In the genomic region with DNA sequence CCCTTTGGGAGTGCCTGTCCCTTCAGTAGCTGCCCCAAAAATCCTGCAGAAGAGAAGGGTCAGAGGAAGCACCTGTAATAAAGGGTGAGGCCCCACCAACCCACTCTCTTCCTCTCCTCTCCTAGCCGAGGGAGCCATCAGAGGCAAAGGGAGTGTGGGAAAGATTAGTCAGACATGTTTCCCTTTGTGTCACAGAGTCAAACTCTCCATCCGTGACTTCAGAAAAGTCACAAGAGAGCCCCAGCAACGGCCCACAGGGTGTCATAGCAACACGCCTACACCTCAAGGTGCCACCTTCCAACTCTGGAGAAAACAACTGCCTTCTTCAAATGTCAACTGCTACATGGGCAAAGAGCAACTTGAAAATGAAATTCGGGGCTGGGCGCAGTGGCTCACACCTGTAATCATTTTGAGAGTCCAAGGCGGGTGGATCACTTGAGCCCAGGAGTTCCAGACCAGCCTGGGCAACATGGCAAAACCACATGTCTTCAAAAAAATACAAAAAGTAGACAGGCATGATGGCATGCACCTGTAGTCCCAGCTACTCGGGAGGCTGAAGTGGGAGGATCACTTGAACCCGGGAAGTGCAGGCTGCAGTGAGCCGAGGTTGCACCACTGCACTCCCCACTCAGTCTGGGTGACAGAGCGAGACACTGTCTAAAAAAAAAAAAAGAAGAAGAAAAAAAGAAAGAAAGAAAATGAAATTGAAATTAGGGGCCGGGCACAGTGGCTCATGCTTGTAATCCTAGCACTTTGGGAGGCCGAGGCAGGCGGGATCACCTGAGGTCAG, we compare ENCODE assay signal across 9 cellular contexts. TPM values are rescaled to one million over a fixed set of nuclear protein-coding genes. Genes with fewer than 3 reads are reported as not detected.
DNase-seq lines count a peak whose midpoint lies in the region; ATAC-seq and TF ChIP-seq lines count a peak whose summit lies in the region.
"Had no signal": no experiment of that assay in that cellular context is flagged by ENCODE, and none has a peak within 500 bp of the region (broad histone marks: within the 10 kb centered on the region; RNA-seq: fewer than 3 reads in every experiment).

No MANE protein-coding gene starts in this region.

- H3K9me3 ChIP-seq in esophagus muscularis mucosa, result no peaks in the 10 kb centered on the region
- no peaks in the 10 kb centered on the region for H3K9me3 ChIP-seq in testis

- H3K27ac ChIP-seq in esophagus muscularis mucosa (replicated peaks in 1 of 4) (no peak overlapping the region), testis (no peak overlapping the region)
- H3K27ac ChIP-seq: KMS-11 had no signal

- H3K4me1 Mint-ChIP-seq in stimulated activated naive CD8-positive, alpha-beta T cell treated with anti-CD3 and anti-CD28 coated beads, Interleukin-15, Interleukin-2, amounts not matched to agents 100 ng/mL and 50 ng/mL, for 24 hours (ENCODE audit: low read depth), result peaks cover 79% of the 10 kb centered on the region

- no peaks in the 10 kb centered on the region for H3K27me3 Mint-ChIP-seq in stimulated activated naive CD8-positive, alpha-beta T cell treated with anti-CD3 and anti-CD28 coated beads, Interleukin-15, Interleukin-2, amounts not matched to agents 100 ng/mL and 50 ng/mL, for 24 hours

- H3K27me3 ChIP-seq in esophagus muscularis mucosa, result no peaks in the 10 kb centered on the region
- no peaks in the 10 kb centered on the region for H3K27me3 ChIP-seq in testis

- no peak for TF ChIP-seq EP300 in esophagus muscularis mucosa (IDR thresholded peaks at IDR 0.05)

- peak; percentile 91 to 94 for DNase-seq in activated CD4-positive, alpha-beta T cell treated with anti-CD3 and anti-CD28 coated beads, Interleukin-2, amount 50 U/mL, for 4 hours
- DNase-seq in left kidney (ENCODE audit: low read depth, low spot score) (peak; percentile 37), esophagus muscularis mucosa (ENCODE audit: extremely low spot score) (no peak), testis (no peak), NCI-H187 treated with DMSO at 0.1 percent for 48 hours (lab: John Stamatoyannopoulos, UW) (no peak)

- H3K4me3 ChIP-seq in esophagus muscularis mucosa (no peak overlapping the region), testis (no peak overlapping the region)

- peak overlapping the region; percentile 98 for H3K27ac Mint-ChIP-seq in stimulated activated naive CD8-positive, alpha-beta T cell treated with anti-CD3 and anti-CD28 coated beads, Interleukin-15, Interleukin-2, amounts not matched to agents 100 ng/mL and 50 ng/mL, for 24 hours

- H3K4me1 ChIP-seq in esophagus muscularis mucosa (peaks cover 13 to 34% (median 29%) of the 10 kb centered on the region in 4 donors), testis (peaks cover 9% of the 10 kb centered on the region)

- H3K9me3 Mint-ChIP-seq in stimulated activated naive CD8-positive, alpha-beta T cell treated with anti-CD3 and anti-CD28 coated beads, Interleukin-15, Interleukin-2, amounts not matched to agents 100 ng/mL and 50 ng/mL, for 24 hours, result no peaks in the 10 kb centered on the region

- no peak for TF ChIP-seq POLR2A in esophagus muscularis mucosa (IDR thresholded peaks at IDR 0.05; ENCODE audit: low read depth)
- TF ChIP-seq POLR2A in testis (IDR thresholded peaks at IDR 0.05), result no peak

- TF ChIP-seq CTCF in esophagus muscularis mucosa (IDR thresholded peaks at IDR 0.05) (no peak), testis (IDR thresholded peaks at IDR 0.05) (no peak)

- intact Hi-C loops in esophagus muscularis mucosa (cut with DNase I) (no loop called here), testis (cut with DNase I; ENCODE audit: low total_unique reads) (no loop called here)

- no peaks in the 10 kb centered on the region for H3K36me3 ChIP-seq in esophagus muscularis mucosa
- no peaks in the 10 kb centered on the region for H3K36me3 ChIP-seq in testis (ENCODE audit: low read depth, missing control alignments)

- ATAC-seq in GM18907 (IDR thresholded peaks at IDR 0.05; ENCODE audit: unreplicated experiment) (peak; percentile 67), HG03064 (IDR thresholded peaks at IDR 0.05; ENCODE audit: low read depth, unreplicated experiment) (peak; percentile 57)

- peak overlapping the region; percentile 79 for H3K4me3 Mint-ChIP-seq in stimulated activated naive CD8-positive, alpha-beta T cell treated with anti-CD3 and anti-CD28 coated beads, Interleukin-15, Interleukin-2, amounts not matched to agents 100 ng/mL and 50 ng/mL, for 24 hours

- 76% methylated on average over 14 of the region's 14 CpGs for WGBS in esophagus muscularis mucosa
- 89% methylated on average over 14 of the region's 14 CpGs for WGBS in testis, 2 donors

- no peaks in the 10 kb centered on the region for H3K36me3 Mint-ChIP-seq in stimulated activated naive CD8-positive, alpha-beta T cell treated with anti-CD3 and anti-CD28 coated beads, Interleukin-15, Interleukin-2, amounts not matched to agents 100 ng/mL and 50 ng/mL, for 24 hours (ENCODE audit: low read depth)

RNA-seq across cellular contexts. Expression of a gene that starts 17.7 kb away (rescaled TPM):
- total RNA-seq in esophagus muscularis mucosa (under 1 TPM in 1 of 4 donors, not detected in 3; 0.66 TPM), testis (under 1 TPM in 1 of 2 donors, not detected in 1; 0.74 TPM)
- polyA plus RNA-seq in testis (ENCODE audit: insufficient read depth, low read depth, low replicate concordance), result 3.7 TPM

RNA-seq across cellular contexts. Expression of a gene that starts 24.8 kb away (rescaled TPM):
- total RNA-seq in esophagus muscularis mucosa, result 10 to 100 TPM; 12.4 to 25.8 (median 22.5) TPM
- 10 to 100 TPM; 18.4 to 29.8 TPM for total RNA-seq in testis
- 20.1 TPM for polyA plus RNA-seq in testis (ENCODE audit: insufficient read depth, low read depth, low replicate concordance)

RNA-seq across cellular contexts. Expression of a gene that starts 43.1 kb away (rescaled TPM):
- 100 to 1,000 TPM; 117 to 144 (median 137) TPM for total RNA-seq in esophagus muscularis mucosa
- total RNA-seq in testis, result 100 to 1,000 TPM in 1 of 2 donors, 10 to 100 TPM in 1; 81.3 to 112 TPM
- polyA plus RNA-seq in testis (ENCODE audit: insufficient read depth, low read depth, low replicate concordance), result 36.6 TPM

RNA-seq across cellular contexts. Expression of a gene that starts 43.4 kb away (rescaled TPM):
- total RNA-seq in esophagus muscularis mucosa, result 1 to 10 TPM; 4.5 to 8.7 (median 6.7) TPM
- total RNA-seq in testis, result 10 to 100 TPM; 15.0 to 18.3 TPM
- 12.7 TPM for polyA plus RNA-seq in testis (ENCODE audit: insufficient read depth, low read depth, low replicate concordance)

RNA-seq across cellular contexts. Expression of a gene that starts 51.7 kb away (rescaled TPM):
- total RNA-seq in esophagus muscularis mucosa, result 1 to 10 TPM in 3 of 4 donors, under 1 TPM in 1; 0.83 to 3.3 (median 1.8) TPM
- 10 to 100 TPM; 22.7 to 43.1 TPM for total RNA-seq in testis
- 14.6 TPM for polyA plus RNA-seq in testis (ENCODE audit: insufficient read depth, low read depth, low replicate concordance)

Comparison
In these comparisons a context has a peak if more than half of its experiments do, and no peak if none do; other contexts are left out.
1. DNase-seq: peak in activated CD4-positive, alpha-beta T cell treated with anti-CD3 and anti-CD28 coated beads, Interleukin-2, amount 50 U/mL, for 4 hours (2 of 2) and left kidney (single experiment); none in esophagus muscularis mucosa (single experiment), testis (single experiment) and NCI-H187 treated with DMSO at 0.1 percent for 48 hours (single experiment).